Comparison of ENCODE assay signal across 8 cellular contexts in the genomic region with DNA sequence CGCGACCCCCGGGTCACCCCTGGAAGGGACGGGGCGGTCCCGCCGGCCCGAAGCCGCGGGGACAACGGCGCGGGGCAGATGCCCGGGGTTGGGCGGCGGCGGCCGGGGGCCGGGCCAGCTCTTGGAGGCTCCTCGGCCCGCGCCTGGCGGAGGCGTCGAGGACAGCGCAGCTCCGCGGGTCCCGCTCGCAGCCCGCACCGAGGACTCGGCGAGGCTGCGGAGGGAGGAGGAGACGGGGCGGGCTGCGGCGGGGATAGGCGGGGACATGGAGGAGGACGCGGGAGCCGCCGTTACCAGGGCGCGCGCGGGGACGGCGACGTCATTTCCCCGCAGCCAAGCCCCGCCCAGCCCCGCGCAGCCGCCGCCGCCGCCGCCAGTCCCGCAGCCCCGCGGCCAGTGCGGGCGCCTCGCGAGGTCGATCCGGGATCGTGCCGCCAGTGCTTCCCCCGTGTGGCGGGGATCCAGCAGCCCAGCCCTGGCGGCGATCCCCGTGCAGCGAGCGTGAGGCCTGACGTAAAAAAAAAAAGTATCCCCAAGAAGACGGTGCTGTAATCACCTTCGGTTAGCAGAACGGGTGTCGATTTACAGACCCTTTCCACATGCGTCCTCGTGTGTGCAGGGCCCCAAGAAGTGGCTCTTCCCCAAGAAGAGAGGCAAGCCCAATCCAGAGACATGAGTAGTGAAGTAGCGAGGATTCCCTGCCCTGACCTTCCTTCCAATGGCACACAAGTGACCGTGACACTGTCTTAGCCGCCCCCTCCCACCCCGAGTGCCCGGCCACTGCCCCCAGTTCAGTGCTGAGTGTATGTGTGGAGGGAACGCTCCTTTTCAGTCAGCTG. TPM values are rescaled to one million over a fixed set of nuclear protein-coding genes. Genes with fewer than 3 reads are reported as not detected.
A peak's percentile ranks its signal among the peaks of the same experiment; 100 is the strongest.
DNase-seq lines count a peak whose midpoint lies in the region; ATAC-seq and TF ChIP-seq lines count a peak whose summit lies in the region.

Gene FAM184A, minus strand, starts transcription at position 216 of the 839 bp plus-strand sequence. CDS start 365 bp downstream, outside the sequence.

- peak within 1 kb of the TSS; percentile 58 for H2AFZ ChIP-seq in neural cell (ENCODE audit: low read depth, low read length)

- H3K27me3 Mint-ChIP-seq in Caco-2 (ENCODE audit: insufficient read depth, unreplicated experiment) = no peaks in the 10 kb centered on the region

- H3K9me2 ChIP-seq in neural cell (ENCODE audit: insufficient read depth, low read length) = no peaks in the 10 kb centered on the region

- H3K4me1 ChIP-seq in Caco-2 (peaks cover 10% of the 10 kb centered on the region; the same call in 1 of the 2 replicates), HUES6 (ENCODE audit: control insufficient read depth, insufficient read depth, low read length) (no peaks in the 10 kb centered on the region), stomach (peaks cover 5 to 31% (median 19%) of the 10 kb centered on the region in 4 donors)

- no peaks in the 10 kb centered on the region for H3F3A ChIP-seq in neural cell (ENCODE audit: insufficient read depth, low read length, poor library complexity, severe bottlenecking)

- TF ChIP-seq CTCF in Caco-2 (IDR thresholded peaks at IDR 0.05; ENCODE audit: insufficient read depth in 1 of 2, low read depth in 1 of 2, low read length in 1 of 2, severe bottlenecking in 1 of 2, unreplicated experiment in 1 of 2) = peak; percentile 23 to 64
- peak; percentile 30 for TF ChIP-seq CTCF in fibroblast of villous mesenchyme (IDR thresholded peaks at IDR 0.05; ENCODE audit: insufficient read depth, low read depth, low read length)
- TF ChIP-seq CTCF in neural cell (IDR thresholded peaks at IDR 0.05; ENCODE audit: poor library complexity, severe bottlenecking) = peak; percentile 84
- peak in 2 of 7 experiments; percentile 18 to 28 for TF ChIP-seq CTCF in stomach (IDR thresholded peaks at IDR 0.05)

- H3K9me3 Mint-ChIP-seq in Caco-2 (ENCODE audit: unreplicated experiment) = peaks cover 16% of the 10 kb centered on the region

- WGBS in stomach, 5 donors = 1 to 3% (median 1%) methylated on average over 40 to 91 of the region's 91 CpGs

- ATAC-seq in GM21515 (IDR thresholded peaks at IDR 0.05; ENCODE audit: unreplicated experiment) = peak; percentile 71

- peak within 1 kb of the TSS; percentile 89 for H3K4me3 Mint-ChIP-seq in Caco-2 (ENCODE audit: unreplicated experiment)

- TF ChIP-seq EP300 in neural cell (conservative IDR thresholded peaks at IDR 0.05; ENCODE audit: poor library complexity, severe bottlenecking) (peak; percentile 25), stomach (IDR thresholded peaks at IDR 0.05) (no peak)

- H3K27ac Mint-ChIP-seq in Caco-2 (ENCODE audit: unreplicated experiment) = peak within 1 kb of the TSS; percentile 82

- H3K9me3 ChIP-seq in Caco-2 (peaks cover 14% of the 10 kb centered on the region; the same call in 1 of the 2 replicates), HUES6 (ENCODE audit: control insufficient read depth, insufficient read depth, low read depth, low read length) (peaks cover 29% of the 10 kb centered on the region), neural cell (ENCODE audit: low read length) (peaks cover 3% of the 10 kb centered on the region), stomach (peaks cover 3 to 12% (median 11%) of the 10 kb centered on the region in 4 donors)

- POLR2A ChIA-PET in Caco-2 (lab: Charles Lee) = no interaction called here

- H3K27ac ChIP-seq in HUES6 (ENCODE audit: low read depth, low read length) = no peak within 1 kb of the TSS
- peak within 1 kb of the TSS; percentile 45 for H3K27ac ChIP-seq in neural cell (ENCODE audit: low read length)
- H3K27ac ChIP-seq in stomach = peak within 1 kb of the TSS; percentile 31 to 88 (median 66)

- no peaks in the 10 kb centered on the region for H3K79me2 ChIP-seq in neural cell (replicated peaks; ENCODE audit: insufficient read depth, low read length)

- intact Hi-C loops in Caco-2 (cut with micrococcal nuclease; ENCODE audit: unreplicated experiment) = loop anchor here (1.0 to 10.0 kb wide), 3 partner anchors 32 to 114 kb away; no protein-coding TSS in a partner anchor
- intact Hi-C loops in stomach (cut with DNase I; ENCODE audit: low total_unique reads) = no loop called here

- no peaks in the 10 kb centered on the region; the same call in 1 of the 2 replicates for H3K36me3 ChIP-seq in Caco-2 (ENCODE audit: control insufficient read depth, insufficient read depth, low read length)
- no peaks in the 10 kb centered on the region for H3K36me3 ChIP-seq in HUES6 (ENCODE audit: control insufficient read depth, insufficient read depth, low read length)
- no peaks in the 10 kb centered on the region for H3K36me3 ChIP-seq in neural cell (ENCODE audit: insufficient read depth, low read length)
- no peaks in the 10 kb centered on the region for H3K36me3 ChIP-seq in stomach

- H3K4me3 ChIP-seq in Caco-2 (ENCODE audit: low read depth, low read length) (peak within 1 kb of the TSS; percentile 93), HUES6 (ENCODE audit: low read depth, low read length) (peak within 1 kb of the TSS; percentile 63), fibroblast of villous mesenchyme (ENCODE audit: low read depth, low read length) (peak within 1 kb of the TSS; percentile 54), neural cell (ENCODE audit: low read length) (peak within 1 kb of the TSS; percentile 85), stomach (peak within 1 kb of the TSS; percentile 81 to 89 (median 84))

- no TSS peak for BruUV-seq in Caco-2 (replicated peaks; lab: Mats Ljungman, UMichigan)

- peaks cover 7% of the 10 kb centered on the region for H3K4me1 Mint-ChIP-seq in Caco-2 (ENCODE audit: low read depth, unreplicated experiment)

- H3K4me2 ChIP-seq in neural cell (ENCODE audit: low read length) = peak within 1 kb of the TSS; percentile 90

- CTCF ChIA-PET in Caco-2 (lab: Charles Lee) = interaction anchor here (0.6 to 1.9 kb wide), 7 partner anchors 18 to 185 kb away, joined by 3 to 8 read pairs (median 6); partner anchors contain the start of gene ASF1A

- TF ChIP-seq POLR2A in stomach (IDR thresholded peaks at IDR 0.05) = no peak

- no peaks in the 10 kb centered on the region for H4K20me1 ChIP-seq in neural cell (ENCODE audit: insufficient read depth)

- peak; percentile 74 to 86 for DNase-seq in Caco-2
- peak; percentile 49 for DNase-seq in RPMI7951 (ENCODE audit: low read depth)
- peak; percentile 66 for DNase-seq in activated effector memory CD4-positive, alpha-beta T cell treated with Interleukin-2 at 50 U/mL for 16 hours
- peak; percentile 55 for DNase-seq in fibroblast of villous mesenchyme (ENCODE audit: low read depth)
- peak; percentile 65 for DNase-seq in stomach

- H3K27me3 ChIP-seq in Caco-2 (replicated peaks; ENCODE audit: control insufficient read depth, insufficient read depth, low read length) = no peaks in the 10 kb centered on the region
- H3K27me3 ChIP-seq in HUES6 (ENCODE audit: control insufficient read depth, insufficient read depth, low read length) = peaks cover 39% of the 10 kb centered on the region
- H3K27me3 ChIP-seq in neural cell (ENCODE audit: insufficient read depth, low read depth, low read length) = no peaks in the 10 kb centered on the region
- peaks cover 0 to 8% (median 0%) of the 10 kb centered on the region in 3 donors for H3K27me3 ChIP-seq in stomach

- peaks cover 6% of the 10 kb centered on the region for H3K36me3 Mint-ChIP-seq in Caco-2 (ENCODE audit: insufficient read depth, unreplicated experiment)

- peak; percentile 61 for TF ChIP-seq RAD21 in neural cell (conservative IDR thresholded peaks at IDR 0.05)

- H3K9ac ChIP-seq in HUES6 (ENCODE audit: low read length) (peak within 1 kb of the TSS; percentile 47), neural cell (ENCODE audit: low read length) (peak within 1 kb of the TSS; percentile 70)

TF ChIP-seq in neural cell, 6 proteins besides CTCF, POLR2A, EP300 and RAD21:
- peak; percentile 63 for TF ChIP-seq POLR2AphosphoS5 (IDR thresholded peaks at IDR 0.05)
- TF ChIP-seq EZH2 (IDR thresholded peaks at IDR 0.05; ENCODE audit: borderline replicate concordance, insufficient read depth, low read length, poor library complexity, severe bottlenecking) = no peak
- TF ChIP-seq TAF1 (IDR thresholded peaks at IDR 0.05; ENCODE audit: low read depth) = no peak
- peak; percentile 70 for TF ChIP-seq SMC3 (conservative IDR thresholded peaks at IDR 0.05; ENCODE audit: poor library complexity)
- TF ChIP-seq MXI1 (conservative IDR thresholded peaks at IDR 0.05; ENCODE audit: poor library complexity, severe bottlenecking) = peak; percentile 81

RNA-seq across cellular contexts. Expression of gene FAM184A, which starts in this region (rescaled TPM):
- total RNA-seq in Caco-2 (2022) = 10.8 and 11.2 TPM in 2 replicates
- total RNA-seq in RPMI7951 (2014; rRNA removed; shearing (Covaris generic)) = 0.24 and 0.78 TPM in 2 replicates
- under 0.01 TPM in 2 replicates for total RNA-seq in fibroblast of villous mesenchyme
- 41.9 and 47.5 TPM in 2 replicates for polyA plus RNA-seq in neural cell
- 56.5 and 61.8 TPM in 2 replicates for polyA minus RNA-seq in neural cell
- total RNA-seq in stomach = 1 to 10 TPM in 3 of 5 donors, under 1 TPM in 1, not detected in 1; under 0.01 to 8.3 (median 2.4) TPM
- polyA plus RNA-seq in stomach = 1 to 10 TPM in 2 of 3 donors, under 1 TPM in 1; 0.76 to 3.3 (median 2.6) TPM

Comparison
In these comparisons a context has a peak if more than half of its experiments do, and no peak if none do; other contexts are left out.
1. RNA of gene FAM184A (polyA plus RNA-seq): 41.9 to 47.5 TPM in neural cell; 0.76 to 3.3 TPM in stomach; every median in the first group is over 10 times any median in the second.
2. Peak in DNase-seq in RPMI7951; RNA of the gene not detected or under 1 TPM.
3. Peak in DNase-seq and H3K4me3 ChIP-seq in fibroblast of villous mesenchyme; RNA of the gene not detected or under 1 TPM.
4. Peak in every context shown above with its lines, with median percentiles within 50 percentile points of each other: DNase-seq and H3K4me3 ChIP-seq.